In the genomic region with DNA sequence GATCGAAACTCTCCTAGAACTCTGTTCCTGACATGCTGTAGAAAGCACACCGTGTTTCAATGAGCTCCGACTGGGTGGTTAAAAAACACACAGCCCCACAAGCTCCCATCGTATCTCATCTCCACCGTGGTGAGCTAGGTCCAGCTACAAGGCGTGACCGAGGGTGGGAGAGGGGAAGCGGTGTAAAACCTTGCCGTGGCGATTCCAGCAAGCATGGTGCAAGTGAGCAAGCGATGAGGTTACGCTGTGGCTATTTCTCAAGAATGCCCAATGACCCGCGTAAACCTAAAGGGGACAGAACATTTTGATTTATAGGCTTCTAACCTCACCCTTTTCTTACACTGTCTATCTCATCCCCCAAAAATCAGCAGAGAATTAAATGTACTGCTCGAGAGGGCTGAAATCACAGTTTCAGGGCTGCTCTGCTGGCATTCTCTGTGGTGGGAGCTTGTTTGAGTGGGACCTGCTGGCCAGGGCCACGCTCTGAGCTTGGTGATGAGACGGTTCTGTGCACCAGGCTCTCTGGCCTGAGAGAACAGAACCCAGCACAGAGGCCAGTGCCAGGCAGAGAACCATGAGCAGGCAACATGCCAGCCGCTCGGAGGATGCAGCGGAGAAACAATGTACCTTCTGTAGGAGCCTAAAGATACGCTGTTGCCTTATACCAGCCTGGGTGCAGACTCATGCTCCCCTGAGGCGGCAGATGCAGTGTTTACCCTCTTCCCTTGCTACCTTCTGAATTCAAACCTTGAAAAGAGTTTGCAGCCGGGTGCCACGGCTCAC, we compare ENCODE assay signal across 10 cellular contexts.
"Had no signal": no experiment of that assay in that cellular context is flagged by ENCODE, and none has a peak within 500 bp of the region (broad histone marks: within the 10 kb centered on the region; RNA-seq: fewer than 3 reads in every experiment).

No MANE protein-coding gene starts in this region.

- H2AFZ ChIP-seq: hepatocyte had no signal

- H3K36me3 ChIP-seq: gastrocnemius medialis, pancreas, right atrium auricular region had no signal

- H3K4me3 ChIP-seq: gastrocnemius medialis, hepatocyte, pancreas, right atrium auricular region had no signal

- H3K4me1 ChIP-seq: pancreas had no signal

- H3K27ac ChIP-seq: gastrocnemius medialis, hepatocyte, pancreas, right atrium auricular region had no signal

- H3K9me3 ChIP-seq: gastrocnemius medialis, pancreas, right atrium auricular region had no signal

- H3K4me2 ChIP-seq: hepatocyte had no signal

- ATAC-seq: gastrocnemius medialis, pancreas had no signal

- DNase-seq: activated B cell treated with CpG ODN at 0.5 μM for 24 hours; activated CD4-positive, alpha-beta T cell treated with anti-CD3 and anti-CD28 coated beads, Interleukin-2, amount 50 U/mL, for 1 hour; effector CD8-positive, alpha-beta T cell; gastrocnemius medialis; pancreas; SIG-M5; small intestine; T-helper 2 cell had no signal

- H3K27me3 ChIP-seq: gastrocnemius medialis, hepatocyte, pancreas, right atrium auricular region had no signal
